In the genomic region with DNA sequence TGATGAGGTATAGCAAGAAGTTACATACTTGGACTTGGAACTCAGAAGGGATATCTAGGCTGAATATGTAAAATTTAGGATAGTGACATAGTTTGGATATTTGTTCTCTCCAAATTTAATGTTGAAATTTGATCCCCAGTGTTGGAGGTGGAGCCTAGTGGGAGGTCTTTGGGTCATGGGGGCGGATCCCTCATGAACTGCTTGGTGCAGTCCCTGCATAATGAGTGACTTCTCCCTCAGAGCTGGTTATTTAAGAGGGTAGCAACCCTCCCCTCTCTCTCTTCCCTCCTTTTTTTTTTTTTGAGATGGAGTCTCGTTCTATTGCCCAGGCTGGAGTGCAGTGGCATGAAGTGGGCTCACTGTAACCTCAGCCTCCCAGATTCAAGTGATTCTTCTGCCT, we compare ENCODE assay signal across 27 cellular contexts.
"Had no signal": no experiment of that assay in that cellular context is flagged by ENCODE, and none has a peak within 500 bp of the region (broad histone marks: within the 10 kb centered on the region; RNA-seq: fewer than 3 reads in every experiment).

No MANE protein-coding gene starts in this region.

- DNase-seq: activated CD4-positive, alpha-beta memory T cell treated with anti-CD3 and anti-CD28 coated beads, Interleukin-2, amount 10 ng/mL, durations not matched to agents 7 days and 5 days; activated CD4-positive, alpha-beta T cell treated with anti-CD3 and anti-CD28 coated beads for 36 hours; activated CD4-positive, alpha-beta T cell treated with anti-CD3 and anti-CD28 coated beads, Interleukin-2, amount 10 ng/mL, durations not matched to agents 7 days and 5 days; activated CD4-positive, alpha-beta T cell treated with anti-CD3 and anti-CD28 coated beads, Interleukin-2, amount 50 U/mL, for 4 hours; activated CD4-positive, CD25-positive, alpha-beta regulatory T cell; activated CD4-positive, CD25-positive, alpha-beta regulatory T cell treated with anti-CD3 and anti-CD28 coated beads, Interleukin-2, amount 50 U/mL, for 72 hours; activated CD8-positive, alpha-beta memory T cell treated with anti-CD3 and anti-CD28 coated beads for 24 hours; activated gamma-delta T cell; activated naive CD4-positive, alpha-beta T cell; activated naive CD4-positive, alpha-beta T cell treated with anti-CD3 and anti-CD28 coated beads, Interleukin-2, amount 10 ng/mL, durations not matched to agents 7 days and 5 days; activated naive CD8-positive, alpha-beta T cell treated with anti-CD3 and anti-CD28 coated beads, Interleukin-2, amount 10 ng/mL, durations not matched to agents 7 days and 5 days; activated T-cell treated with anti-CD3 and anti-CD28 coated beads, Interleukin-2, amount 50 U/mL, for 24 hours; activated T-cell treated with anti-CD3 and anti-CD28 coated beads, Interleukin-2, amount 50 U/mL, for 72 hours; central memory CD4-positive, alpha-beta T cell; cerebellar nuclear complex; colonic mucosa; effector CD8-positive, alpha-beta T cell; foreskin fibroblast; head of caudate nucleus; T-helper 2 cell; WERI-Rb-1 had no signal

- H3K4me3 ChIP-seq: ascending aorta, breast epithelium, cardiac muscle cell, colonic mucosa had no signal

- H3K36me3 Mint-ChIP-seq: activated naive CD4-positive, alpha-beta T cell treated with anti-CD3 and anti-CD28 coated beads, Interleukin-2, amount 10 ng/mL, durations not matched to agents 7 days and 5 days; activated naive CD4-positive, alpha-beta T cell treated with anti-CD3 and anti-CD28 coated beads, Interleukin-2, amount 50 U/mL, for 72 hours had no signal

- H3K9me3 ChIP-seq: ascending aorta, breast epithelium, colonic mucosa had no signal

- H3K4me1 ChIP-seq: ascending aorta, breast epithelium, colonic mucosa had no signal

- H3K36me3 ChIP-seq: ascending aorta, breast epithelium, cardiac muscle cell, colonic mucosa, WERI-Rb-1 had no signal

- H3K27ac ChIP-seq: ascending aorta, breast epithelium, cardiac muscle cell, colonic mucosa, WERI-Rb-1 had no signal

- H3K4me1 Mint-ChIP-seq: activated CD4-positive, alpha-beta memory T cell treated with anti-CD3 and anti-CD28 coated beads, Interleukin-2, amount 10 ng/mL, durations not matched to agents 7 days and 5 days; activated CD4-positive, alpha-beta T cell treated with anti-CD3 and anti-CD28 coated beads for 36 hours; activated CD4-positive, alpha-beta T cell treated with anti-CD3 and anti-CD28 coated beads, Interleukin-2, amount 10 ng/mL, durations not matched to agents 7 days and 5 days; activated naive CD4-positive, alpha-beta T cell treated with anti-CD3 and anti-CD28 coated beads, Interleukin-2, amount 10 ng/mL, durations not matched to agents 7 days and 5 days had no signal

- ATAC-seq: activated CD4-positive, alpha-beta T cell treated with anti-CD3 and anti-CD28 coated beads for 36 hours; activated naive CD4-positive, alpha-beta T cell treated with anti-CD3 and anti-CD28 coated beads, Interleukin-2, amount 50 U/mL, for 72 hours; activated T-cell treated with anti-CD3 and anti-CD28 coated beads, Interleukin-2, amount 50 U/mL, for 72 hours; esophagus mucosa had no signal

- H3K27me3 ChIP-seq: ascending aorta, breast epithelium, cardiac muscle cell, colonic mucosa had no signal

- H3K27me3 Mint-ChIP-seq: activated CD4-positive, alpha-beta memory T cell treated with anti-CD3 and anti-CD28 coated beads, Interleukin-2, amount 10 ng/mL, durations not matched to agents 7 days and 5 days; activated CD4-positive, alpha-beta T cell treated with anti-CD3 and anti-CD28 coated beads for 36 hours; activated CD4-positive, alpha-beta T cell treated with anti-CD3 and anti-CD28 coated beads, Interleukin-2, amount 10 ng/mL, durations not matched to agents 7 days and 5 days; activated naive CD4-positive, alpha-beta T cell treated with anti-CD3 and anti-CD28 coated beads, Interleukin-2, amount 10 ng/mL, durations not matched to agents 7 days and 5 days; activated naive CD8-positive, alpha-beta T cell treated with anti-CD3 and anti-CD28 coated beads, Interleukin-2, amount 10 ng/mL, durations not matched to agents 7 days and 5 days; activated T-cell treated with anti-CD3 and anti-CD28 coated beads, Interleukin-2, amount 50 U/mL, for 24 hours; brain had no signal

- H3K4me3 Mint-ChIP-seq: activated CD4-positive, alpha-beta memory T cell treated with anti-CD3 and anti-CD28 coated beads, Interleukin-2, amount 10 ng/mL, durations not matched to agents 7 days and 5 days; activated CD4-positive, alpha-beta T cell treated with anti-CD3 and anti-CD28 coated beads for 36 hours; activated CD4-positive, alpha-beta T cell treated with anti-CD3 and anti-CD28 coated beads, Interleukin-2, amount 10 ng/mL, durations not matched to agents 7 days and 5 days; activated naive CD4-positive, alpha-beta T cell treated with anti-CD3 and anti-CD28 coated beads, Interleukin-2, amount 10 ng/mL, durations not matched to agents 7 days and 5 days; activated naive CD8-positive, alpha-beta T cell treated with anti-CD3 and anti-CD28 coated beads, Interleukin-2, amount 10 ng/mL, durations not matched to agents 7 days and 5 days; activated T-cell treated with anti-CD3 and anti-CD28 coated beads, Interleukin-2, amount 50 U/mL, for 24 hours; activated T-cell treated with anti-CD3 and anti-CD28 coated beads, Interleukin-2, amount 50 U/mL, for 72 hours; brain had no signal

- H3K9me3 Mint-ChIP-seq: activated CD4-positive, alpha-beta memory T cell treated with anti-CD3 and anti-CD28 coated beads, Interleukin-2, amount 10 ng/mL, durations not matched to agents 7 days and 5 days; activated CD4-positive, alpha-beta T cell treated with anti-CD3 and anti-CD28 coated beads, Interleukin-2, amount 10 ng/mL, durations not matched to agents 7 days and 5 days; activated naive CD4-positive, alpha-beta T cell treated with anti-CD3 and anti-CD28 coated beads, Interleukin-2, amount 10 ng/mL, durations not matched to agents 7 days and 5 days; activated naive CD4-positive, alpha-beta T cell treated with anti-CD3 and anti-CD28 coated beads, Interleukin-2, amount 50 U/mL, for 72 hours; activated naive CD8-positive, alpha-beta T cell treated with anti-CD3 and anti-CD28 coated beads, Interleukin-2, amount 10 ng/mL, durations not matched to agents 7 days and 5 days; activated T-cell treated with anti-CD3 and anti-CD28 coated beads, Interleukin-2, amount 50 U/mL, for 24 hours; activated T-cell treated with anti-CD3 and anti-CD28 coated beads, Interleukin-2, amount 50 U/mL, for 72 hours had no signal

- H3K27ac Mint-ChIP-seq: activated CD4-positive, alpha-beta memory T cell treated with anti-CD3 and anti-CD28 coated beads, Interleukin-2, amount 10 ng/mL, durations not matched to agents 7 days and 5 days; activated CD4-positive, alpha-beta T cell treated with anti-CD3 and anti-CD28 coated beads for 36 hours; activated naive CD4-positive, alpha-beta T cell treated with anti-CD3 and anti-CD28 coated beads, Interleukin-2, amount 10 ng/mL, durations not matched to agents 7 days and 5 days; activated naive CD4-positive, alpha-beta T cell treated with anti-CD3 and anti-CD28 coated beads, Interleukin-2, amount 50 U/mL, for 72 hours; activated naive CD8-positive, alpha-beta T cell treated with anti-CD3 and anti-CD28 coated beads, Interleukin-2, amount 10 ng/mL, durations not matched to agents 7 days and 5 days; activated T-cell treated with anti-CD3 and anti-CD28 coated beads, Interleukin-2, amount 50 U/mL, for 24 hours; activated T-cell treated with anti-CD3 and anti-CD28 coated beads, Interleukin-2, amount 50 U/mL, for 72 hours had no signal
